Comparison of ENCODE assay signal across 1 cellular context in the genomic region with DNA sequence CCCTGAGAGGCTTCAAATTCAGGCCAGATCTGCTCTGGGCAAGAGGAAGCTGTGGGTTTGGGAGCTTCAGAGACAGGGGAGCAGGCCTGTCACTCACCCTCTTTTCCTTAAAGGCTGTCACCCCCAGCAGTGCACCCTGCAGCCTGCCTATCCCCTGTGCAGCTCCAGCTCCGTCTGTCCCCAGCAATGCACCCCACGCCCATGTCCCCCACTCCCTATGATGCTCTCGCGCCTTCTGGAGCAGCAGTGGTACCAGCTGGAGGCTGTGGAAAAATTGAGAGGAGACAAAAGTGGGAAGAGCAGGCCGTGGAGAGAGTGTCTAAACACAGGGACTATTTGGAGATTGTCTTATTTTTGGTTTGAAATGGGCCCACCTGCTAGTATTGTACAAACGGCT.
TF ChIP-seq lines count a peak whose summit lies in the region.

No MANE protein-coding gene starts in this region.

TF ChIP-seq in H1, 55 proteins besides CTCF, POLR2A, EP300 and RAD21 (continued from another document):
- TF ChIP-seq, protein P1, sequence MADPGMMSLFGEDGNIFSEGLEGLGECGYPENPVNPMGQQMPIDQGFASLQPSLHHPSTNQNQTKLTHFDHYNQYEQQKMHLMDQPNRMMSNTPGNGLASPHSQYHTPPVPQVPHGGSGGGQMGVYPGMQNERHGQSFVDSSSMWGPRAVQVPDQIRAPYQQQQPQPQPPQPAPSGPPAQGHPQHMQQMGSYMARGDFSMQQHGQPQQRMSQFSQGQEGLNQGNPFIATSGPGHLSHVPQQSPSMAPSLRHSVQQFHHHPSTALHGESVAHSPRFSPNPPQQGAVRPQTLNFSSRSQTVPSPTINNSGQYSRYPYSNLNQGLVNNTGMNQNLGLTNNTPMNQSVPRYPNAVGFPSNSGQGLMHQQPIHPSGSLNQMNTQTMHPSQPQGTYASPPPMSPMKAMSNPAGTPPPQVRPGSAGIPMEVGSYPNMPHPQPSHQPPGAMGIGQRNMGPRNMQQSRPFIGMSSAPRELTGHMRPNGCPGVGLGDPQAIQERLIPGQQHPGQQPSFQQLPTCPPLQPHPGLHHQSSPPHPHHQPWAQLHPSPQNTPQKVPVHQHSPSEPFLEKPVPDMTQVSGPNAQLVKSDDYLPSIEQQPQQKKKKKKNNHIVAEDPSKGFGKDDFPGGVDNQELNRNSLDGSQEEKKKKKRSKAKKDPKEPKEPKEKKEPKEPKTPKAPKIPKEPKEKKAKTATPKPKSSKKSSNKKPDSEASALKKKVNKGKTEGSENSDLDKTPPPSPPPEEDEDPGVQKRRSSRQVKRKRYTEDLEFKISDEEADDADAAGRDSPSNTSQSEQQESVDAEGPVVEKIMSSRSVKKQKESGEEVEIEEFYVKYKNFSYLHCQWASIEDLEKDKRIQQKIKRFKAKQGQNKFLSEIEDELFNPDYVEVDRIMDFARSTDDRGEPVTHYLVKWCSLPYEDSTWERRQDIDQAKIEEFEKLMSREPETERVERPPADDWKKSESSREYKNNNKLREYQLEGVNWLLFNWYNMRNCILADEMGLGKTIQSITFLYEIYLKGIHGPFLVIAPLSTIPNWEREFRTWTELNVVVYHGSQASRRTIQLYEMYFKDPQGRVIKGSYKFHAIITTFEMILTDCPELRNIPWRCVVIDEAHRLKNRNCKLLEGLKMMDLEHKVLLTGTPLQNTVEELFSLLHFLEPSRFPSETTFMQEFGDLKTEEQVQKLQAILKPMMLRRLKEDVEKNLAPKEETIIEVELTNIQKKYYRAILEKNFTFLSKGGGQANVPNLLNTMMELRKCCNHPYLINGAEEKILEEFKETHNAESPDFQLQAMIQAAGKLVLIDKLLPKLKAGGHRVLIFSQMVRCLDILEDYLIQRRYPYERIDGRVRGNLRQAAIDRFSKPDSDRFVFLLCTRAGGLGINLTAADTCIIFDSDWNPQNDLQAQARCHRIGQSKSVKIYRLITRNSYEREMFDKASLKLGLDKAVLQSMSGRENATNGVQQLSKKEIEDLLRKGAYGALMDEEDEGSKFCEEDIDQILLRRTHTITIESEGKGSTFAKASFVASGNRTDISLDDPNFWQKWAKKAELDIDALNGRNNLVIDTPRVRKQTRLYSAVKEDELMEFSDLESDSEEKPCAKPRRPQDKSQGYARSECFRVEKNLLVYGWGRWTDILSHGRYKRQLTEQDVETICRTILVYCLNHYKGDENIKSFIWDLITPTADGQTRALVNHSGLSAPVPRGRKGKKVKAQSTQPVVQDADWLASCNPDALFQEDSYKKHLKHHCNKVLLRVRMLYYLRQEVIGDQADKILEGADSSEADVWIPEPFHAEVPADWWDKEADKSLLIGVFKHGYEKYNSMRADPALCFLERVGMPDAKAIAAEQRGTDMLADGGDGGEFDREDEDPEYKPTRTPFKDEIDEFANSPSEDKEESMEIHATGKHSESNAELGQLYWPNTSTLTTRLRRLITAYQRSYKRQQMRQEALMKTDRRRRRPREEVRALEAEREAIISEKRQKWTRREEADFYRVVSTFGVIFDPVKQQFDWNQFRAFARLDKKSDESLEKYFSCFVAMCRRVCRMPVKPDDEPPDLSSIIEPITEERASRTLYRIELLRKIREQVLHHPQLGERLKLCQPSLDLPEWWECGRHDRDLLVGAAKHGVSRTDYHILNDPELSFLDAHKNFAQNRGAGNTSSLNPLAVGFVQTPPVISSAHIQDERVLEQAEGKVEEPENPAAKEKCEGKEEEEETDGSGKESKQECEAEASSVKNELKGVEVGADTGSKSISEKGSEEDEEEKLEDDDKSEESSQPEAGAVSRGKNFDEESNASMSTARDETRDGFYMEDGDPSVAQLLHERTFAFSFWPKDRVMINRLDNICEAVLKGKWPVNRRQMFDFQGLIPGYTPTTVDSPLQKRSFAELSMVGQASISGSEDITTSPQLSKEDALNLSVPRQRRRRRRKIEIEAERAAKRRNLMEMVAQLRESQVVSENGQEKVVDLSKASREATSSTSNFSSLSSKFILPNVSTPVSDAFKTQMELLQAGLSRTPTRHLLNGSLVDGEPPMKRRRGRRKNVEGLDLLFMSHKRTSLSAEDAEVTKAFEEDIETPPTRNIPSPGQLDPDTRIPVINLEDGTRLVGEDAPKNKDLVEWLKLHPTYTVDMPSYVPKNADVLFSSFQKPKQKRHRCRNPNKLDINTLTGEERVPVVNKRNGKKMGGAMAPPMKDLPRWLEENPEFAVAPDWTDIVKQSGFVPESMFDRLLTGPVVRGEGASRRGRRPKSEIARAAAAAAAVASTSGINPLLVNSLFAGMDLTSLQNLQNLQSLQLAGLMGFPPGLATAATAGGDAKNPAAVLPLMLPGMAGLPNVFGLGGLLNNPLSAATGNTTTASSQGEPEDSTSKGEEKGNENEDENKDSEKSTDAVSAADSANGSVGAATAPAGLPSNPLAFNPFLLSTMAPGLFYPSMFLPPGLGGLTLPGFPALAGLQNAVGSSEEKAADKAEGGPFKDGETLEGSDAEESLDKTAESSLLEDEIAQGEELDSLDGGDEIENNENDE (IDR thresholded peaks at IDR 0.05; ENCODE audit: insufficient replicate concordance, low read length) = no peak
- no peak for TF ChIP-seq EGR1 (IDR thresholded peaks at IDR 0.05; ENCODE audit: borderline replicate concordance, low read depth, low read length)
